Comparison of ENCODE assay signal across 19 cellular contexts in genomic region chr5:35233601-35234000, GRCh38.
"Had no signal": no experiment of that assay in that cellular context is flagged by ENCODE, and none has a peak within 500 bp of the region (broad histone marks: within the 10 kb centered on the region; RNA-seq: fewer than 3 reads in every experiment).

No MANE protein-coding gene starts in this region.

- DNase-seq: dorsolateral prefrontal cortex; effector memory CD4-positive, alpha-beta T cell; heart left ventricle; hippocampal formation; kidney glomerular epithelial cell; mesendoderm; naive B cell; nephron progenitor cell; posterior cingulate gyrus; sigmoid colon; stimulated activated CD4-positive, alpha-beta T cell treated with anti-CD3 and anti-CD28 coated beads, Interleukin-2, amount 100 ng/mL, for 24 hours; stimulated activated CD4-positive, alpha-beta T cell treated with anti-CD3 and anti-CD28 coated beads, Interleukin-4, amount 100 ng/mL, for 4 hours; stimulated activated naive B cell treated with anti-CD40 and anti-IgM and Interleukin-4, amounts not matched to agents 10 μg/mL and 1 μg/mL and 100 μg/mL, for 72 hours; stimulated activated naive CD8-positive, alpha-beta T cell treated with anti-CD3 and anti-CD28 coated beads, Interleukin-15, amount 100 ng/mL, for 72 hours had no signal

- ATAC-seq: esophagus mucosa; heart left ventricle; stimulated activated naive B cell treated with anti-CD40 and anti-IgM and Interleukin-4, amounts not matched to agents 10 μg/mL and 1 μg/mL and 100 μg/mL, for 72 hours; stimulated activated naive CD8-positive, alpha-beta T cell treated with anti-CD3 and anti-CD28 coated beads, Interleukin-15, amount 100 ng/mL, for 72 hours had no signal

- H3K4me3 ChIP-seq: coronary artery, dorsolateral prefrontal cortex, heart left ventricle, sigmoid colon, skin epidermis, thoracic aorta had no signal

- H3K27ac ChIP-seq: coronary artery, dorsolateral prefrontal cortex, heart left ventricle, neutrophil, sigmoid colon, skin epidermis, thoracic aorta had no signal

- H3K9me3 ChIP-seq: heart left ventricle, neutrophil, sigmoid colon, thoracic aorta had no signal

- H3K36me3 ChIP-seq: heart left ventricle, neutrophil, sigmoid colon, thoracic aorta had no signal
